ENCODE assay signal across 11 cellular contexts in the genomic region with DNA sequence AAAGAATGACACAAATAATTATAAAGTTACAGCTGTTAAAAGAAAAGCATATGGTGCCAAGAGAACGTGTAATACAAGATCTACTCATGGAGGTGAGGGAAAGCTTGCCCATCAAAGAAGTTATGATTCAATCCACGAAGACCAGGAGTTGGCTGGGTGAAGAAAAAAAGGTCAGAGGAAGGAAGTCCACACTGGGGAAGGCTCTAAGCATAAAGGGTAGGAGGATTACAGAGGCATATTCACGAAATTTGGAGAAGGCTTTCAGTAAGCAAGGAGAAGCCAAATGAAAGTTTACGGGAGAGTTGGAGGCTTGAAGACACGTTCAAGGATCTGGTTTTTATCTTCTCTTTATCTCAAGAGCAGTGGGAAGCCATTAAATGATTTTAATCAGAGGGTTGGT. TPM values are rescaled to one million over a fixed set of nuclear protein-coding genes. Genes with fewer than 3 reads are reported as not detected.
DNase-seq lines count a peak whose midpoint lies in the region; ATAC-seq and TF ChIP-seq lines count a peak whose summit lies in the region.
"Had no signal": no experiment of that assay in that cellular context is flagged by ENCODE, and none has a peak within 500 bp of the region (broad histone marks: within the 10 kb centered on the region; RNA-seq: fewer than 3 reads in every experiment).

No MANE protein-coding gene starts in this region.

- H3K4me3 ChIP-seq in BLaER1 treated with 17β-estradiol and CSF1 and Interleukin-3, amounts not matched to agents 10 nM and 100 nM, result peak overlapping the region; percentile 87 to 99 (median 94)
- no peak overlapping the region for H3K4me3 ChIP-seq in osteoblast (ENCODE audit: insufficient read depth, low read length)

- H3K4me1 Mint-ChIP-seq in activated naive CD8-positive, alpha-beta T cell treated with anti-CD3 and anti-CD28 coated beads for 36 hours, result peaks cover 55% of the 10 kb centered on the region
- peaks cover 21 to 73% (median 53%) of the 10 kb centered on the region in 4 donors for H3K4me1 Mint-ChIP-seq in naive thymus-derived CD8-positive, alpha-beta T cell

- H3K79me2 ChIP-seq in osteoblast (ENCODE audit: insufficient read depth, low read length), result peaks cover 35% of the 10 kb centered on the region

- no peak for TF ChIP-seq CTCF in osteoblast (IDR thresholded peaks at IDR 0.05; ENCODE audit: extremely low read depth, low read depth, low read length)
- no peak for TF ChIP-seq CTCF in GM10248 (IDR thresholded peaks at IDR 0.05; ENCODE audit: control extremely low read depth, extremely low read depth, low read depth, missing control alignments)

- H3K36me3 Mint-ChIP-seq in activated naive CD8-positive, alpha-beta T cell treated with anti-CD3 and anti-CD28 coated beads for 36 hours, result peaks cover 35% of the 10 kb centered on the region
- peaks cover 13 to 21% (median 13%) of the 10 kb centered on the region in 3 donors for H3K36me3 Mint-ChIP-seq in naive thymus-derived CD8-positive, alpha-beta T cell

- no peaks in the 10 kb centered on the region for H3K27me3 ChIP-seq in BLaER1 treated with 17β-estradiol and CSF1 and Interleukin-3, amounts not matched to agents 10 nM and 100 nM
- H3K27me3 ChIP-seq in osteoblast (ENCODE audit: insufficient read depth, low read length), result no peaks in the 10 kb centered on the region

- peak overlapping the region; percentile 91 for H3K4me3 Mint-ChIP-seq in activated naive CD8-positive, alpha-beta T cell treated with anti-CD3 and anti-CD28 coated beads for 36 hours
- peak overlapping the region; percentile 77 to 100 (median 97) for H3K4me3 Mint-ChIP-seq in naive thymus-derived CD8-positive, alpha-beta T cell

- H3K9me3 Mint-ChIP-seq in activated naive CD8-positive, alpha-beta T cell treated with anti-CD3 and anti-CD28 coated beads for 36 hours, result peaks cover 8% of the 10 kb centered on the region
- peaks cover 0 to 7% (median 0%) of the 10 kb centered on the region in 9 donors for H3K9me3 Mint-ChIP-seq in naive thymus-derived CD8-positive, alpha-beta T cell

- no peak for DNase-seq in activated naive CD8-positive, alpha-beta T cell treated with anti-CD3 and anti-CD28 coated beads for 36 hours
- DNase-seq in naive thymus-derived CD8-positive, alpha-beta T cell, result no peak
- DNase-seq in osteoblast (ENCODE audit: insufficient read length, low spot score, missing footprints) (no peak), GM10248 (ENCODE audit: extremely low spot score) (no peak), NCI-H1105 (lab: John Stamatoyannopoulos, UW) (no peak)
- DNase-seq: DMS79, NCI-H1048 had no signal

- peaks cover 0 to 13% (median 7%) of the 10 kb centered on the region in 11 experiments; a peak in 8 of 22 replicates for H3K9me3 ChIP-seq in BLaER1 treated with 17β-estradiol and CSF1 and Interleukin-3, amounts not matched to agents 10 nM and 100 nM (replicated peaks in 1 of 11)
- H3K9me3 ChIP-seq in KOPT-K1 (ENCODE audit: insufficient read depth, low read length, poor library complexity, severe bottlenecking) (no peaks in the 10 kb centered on the region), osteoblast (ENCODE audit: low read depth, low read length) (no peaks in the 10 kb centered on the region)

- H3K27ac ChIP-seq in BLaER1 treated with 17β-estradiol and CSF1 and Interleukin-3, amounts not matched to agents 10 nM and 100 nM, result peak overlapping the region; percentile 87 to 100 (median 99)
- H3K27ac ChIP-seq in KOPT-K1 (ENCODE audit: low read depth, low read length, poor library complexity, severe bottlenecking), result peak overlapping the region; percentile 68
- no peak overlapping the region for H3K27ac ChIP-seq in osteoblast (ENCODE audit: low read depth, low read length)

- H4K20me1 ChIP-seq in BLaER1 treated with 17β-estradiol and CSF1 and Interleukin-3, amounts not matched to agents 10 nM and 100 nM, result peaks cover 0 to 17% (median 3%) of the 10 kb centered on the region in 11 experiments; a peak in 8 of 22 replicates
- no peaks in the 10 kb centered on the region for H4K20me1 ChIP-seq in osteoblast (ENCODE audit: insufficient read depth, low read length)

- no peaks in the 10 kb centered on the region for H3K27me3 Mint-ChIP-seq in activated naive CD8-positive, alpha-beta T cell treated with anti-CD3 and anti-CD28 coated beads for 36 hours
- H3K27me3 Mint-ChIP-seq in naive thymus-derived CD8-positive, alpha-beta T cell, result no peaks in the 10 kb centered on the region

- POLR2A ChIA-PET in naive thymus-derived CD8-positive, alpha-beta T cell (lab: Charles Lee), result interaction anchor here (0.7 to 4.0 kb wide), 6 partner anchors 24 to 251 kb away, joined by 3 to 35 read pairs (median 4); no protein-coding TSS in a partner anchor
- POLR2A ChIA-PET in GM10248 (lab: Yijun Ruan, JAX), result no interaction called here

- peak overlapping the region; percentile 91 for H3K27ac Mint-ChIP-seq in activated naive CD8-positive, alpha-beta T cell treated with anti-CD3 and anti-CD28 coated beads for 36 hours
- H3K27ac Mint-ChIP-seq in naive thymus-derived CD8-positive, alpha-beta T cell, result peak overlapping the region; percentile 93 to 100 (median 98)

- peaks cover 55 to 66% (median 60%) of the 10 kb centered on the region in 10 experiments for H3K4me1 ChIP-seq in BLaER1 treated with 17β-estradiol and CSF1 and Interleukin-3, amounts not matched to agents 10 nM and 100 nM
- peaks cover 11% of the 10 kb centered on the region for H3K4me1 ChIP-seq in osteoblast (ENCODE audit: insufficient read depth, low read length)

- no peak for ATAC-seq in naive thymus-derived CD8-positive, alpha-beta T cell
- no peak for ATAC-seq in GM19395 (IDR thresholded peaks at IDR 0.05; ENCODE audit: unreplicated experiment)

- CTCF ChIA-PET in GM10248 (lab: Yijun Ruan, JAX), result interaction anchor here (1.1 kb wide), 1 partner anchor 15 kb away, joined by 3 read pairs; no protein-coding TSS in a partner anchor

- H3K4me2 ChIP-seq in BLaER1 treated with 17β-estradiol and CSF1 and Interleukin-3, amounts not matched to agents 10 nM and 100 nM, result peak overlapping the region; percentile 86 to 96 (median 89)
- H3K4me2 ChIP-seq in osteoblast (ENCODE audit: insufficient read depth, low read length), result no peak overlapping the region

- H3K36me3 ChIP-seq in BLaER1 treated with 17β-estradiol and CSF1 and Interleukin-3, amounts not matched to agents 10 nM and 100 nM, result no peaks in the 10 kb centered on the region; a peak in 1 of 22 replicates
- H3K36me3 ChIP-seq in KOPT-K1 (ENCODE audit: insufficient read depth, low read length) (no peaks in the 10 kb centered on the region), osteoblast (ENCODE audit: insufficient read depth, low read length) (no peaks in the 10 kb centered on the region)

- no peak overlapping the region for H2AFZ ChIP-seq in osteoblast (ENCODE audit: low read length)

- peak overlapping the region; percentile 95 to 100 (median 99) for H3K9ac ChIP-seq in BLaER1 treated with 17β-estradiol and CSF1 and Interleukin-3, amounts not matched to agents 10 nM and 100 nM

RNA-seq across cellular contexts. Expression of a gene that starts 1.8 kb away (rescaled TPM):
- 10 to 100 TPM; 64.1 to 65.1 TPM for total RNA-seq in activated naive CD8-positive, alpha-beta T cell treated with anti-CD3 and anti-CD28 coated beads for 36 hours
- total RNA-seq in naive thymus-derived CD8-positive, alpha-beta T cell, result 100 to 1,000 TPM; 260 to 268 TPM
- polyA plus RNA-seq in naive thymus-derived CD8-positive, alpha-beta T cell, result 100 to 1,000 TPM; 128 to 226 (median 131) TPM
- 118 and 162 TPM in 2 replicates for total RNA-seq in osteoblast
- polyA plus RNA-seq: neural cell had no signal
